1 cellular context compared by ENCODE assay signal in genomic region chr11:38648597-38648996, GRCh38.
TF ChIP-seq lines count a peak whose summit lies in the region.

No MANE protein-coding gene starts in this region.

TF ChIP-seq in H1, 55 proteins besides CTCF, POLR2A, EP300 and RAD21:
- TF ChIP-seq CHD7 (IDR thresholded peaks at IDR 0.05; ENCODE audit: insufficient replicate concordance, low read length) = no peak
- no peak for TF ChIP-seq KDM1A (IDR thresholded peaks at IDR 0.05; ENCODE audit: borderline replicate concordance, low read length)
- TF ChIP-seq TAF1 (IDR thresholded peaks at IDR 0.05; ENCODE audit: low read depth, low read length) = no peak
- TF ChIP-seq SIN3A (conservative IDR thresholded peaks at IDR 0.05 in 1 of 2, IDR thresholded peaks at IDR 0.05 in 1 of 2; ENCODE audit: low read depth in 1 of 2, low read length in 2 of 2) = no peak
- no peak for TF ChIP-seq RXRA (IDR thresholded peaks at IDR 0.05; ENCODE audit: insufficient read depth, low read depth, low read length)
- no peak for TF ChIP-seq SUZ12 (IDR thresholded peaks at IDR 0.05; ENCODE audit: low read length)
- TF ChIP-seq CBX8 (IDR thresholded peaks at IDR 0.05; ENCODE audit: borderline replicate concordance, low read depth, low read length) = no peak
- TF ChIP-seq KDM4A (IDR thresholded peaks at IDR 0.05; ENCODE audit: low read depth, low read length, severe bottlenecking) = no peak
- TF ChIP-seq TBP (IDR thresholded peaks at IDR 0.05; ENCODE audit: low read depth, low read length) = no peak
- TF ChIP-seq CREB1 (IDR thresholded peaks at IDR 0.05) = no peak
- TF ChIP-seq ASH2L (IDR thresholded peaks at IDR 0.05; ENCODE audit: low read length) = no peak
- TF ChIP-seq RBBP5 (IDR thresholded peaks at IDR 0.05; ENCODE audit: borderline replicate concordance, low read depth, low read length) = no peak
- no peak for TF ChIP-seq EGR1 (IDR thresholded peaks at IDR 0.05; ENCODE audit: borderline replicate concordance, low read depth, low read length)
- no peak for TF ChIP-seq ZNF274 (IDR thresholded peaks at IDR 0.05; ENCODE audit: borderline replicate concordance, extremely low read depth, low read length)
- TF ChIP-seq SP1 (IDR thresholded peaks at IDR 0.05; ENCODE audit: low read depth, low read length) = no peak
- TF ChIP-seq FOSL1 (IDR thresholded peaks at IDR 0.05; ENCODE audit: insufficient read depth, low read depth, low read length) = no peak
- TF ChIP-seq SP4 (IDR thresholded peaks at IDR 0.05; ENCODE audit: low read length) = no peak
- TF ChIP-seq ATF3 (IDR thresholded peaks at IDR 0.05; ENCODE audit: insufficient read depth, low read depth, low read length) = no peak
- no peak for TF ChIP-seq TCF12 (IDR thresholded peaks at IDR 0.05; ENCODE audit: low read depth, low read length)
